ENCODE assay signal across 8 cellular contexts in the genomic region with DNA sequence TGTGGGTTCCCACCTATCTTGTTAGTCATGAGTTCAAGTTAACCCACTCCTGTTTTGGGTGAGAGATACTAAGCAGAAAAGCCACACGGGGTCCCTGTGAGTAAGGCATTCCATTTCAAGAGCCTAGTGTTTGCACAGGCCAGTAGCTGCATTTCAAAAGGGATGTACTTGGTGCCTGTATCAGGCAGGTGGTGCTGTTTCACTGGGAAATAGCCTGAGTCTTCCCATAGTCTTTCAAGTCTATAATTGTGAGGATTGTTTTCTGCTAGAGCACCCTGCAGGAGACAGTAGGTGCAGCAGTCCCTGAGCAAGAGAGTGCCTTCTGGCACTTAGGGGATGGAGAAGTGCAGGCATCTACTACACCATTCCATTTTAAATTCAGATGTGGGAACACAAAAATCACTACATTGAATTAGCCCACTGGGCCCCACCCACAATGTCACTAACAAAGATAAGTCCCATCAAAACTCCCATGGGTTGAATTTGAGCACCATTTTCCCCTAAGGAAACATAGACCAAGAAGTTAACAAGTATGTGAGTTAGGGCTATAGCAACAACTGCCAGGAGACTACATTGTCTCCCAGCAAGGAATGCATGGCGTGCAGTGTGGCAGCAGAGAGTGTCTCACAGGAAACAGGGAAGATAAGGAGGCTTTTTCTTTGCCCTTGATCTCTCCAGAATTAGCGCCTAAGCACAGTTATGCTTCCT.
DNase-seq lines count a peak whose midpoint lies in the region; ATAC-seq, FAIRE-seq and TF ChIP-seq lines count a peak whose summit lies in the region.

No MANE protein-coding gene starts in this region.

- intact Hi-C loops in left cardiac atrium (cut with DNase I): loop anchor here (2.0 to 5.0 kb wide), 2 partner anchors 86 to 88 kb away; no protein-coding TSS in a partner anchor

- H3K27ac ChIP-seq in OCI-LY3 (ENCODE audit: low read length): no peak overlapping the region

- H3K9me3 ChIP-seq in OCI-LY3 (ENCODE audit: insufficient read depth, low read length) (no peaks in the 10 kb centered on the region), adipocyte (ENCODE audit: control insufficient read depth, low read length) (no peaks in the 10 kb centered on the region)

- ATAC-seq in GM21717 (IDR thresholded peaks at IDR 0.05; ENCODE audit: unreplicated experiment): peak; percentile 82
- ATAC-seq in left cardiac atrium: peak; percentile 94

- H3K9ac ChIP-seq in OCI-LY3 (ENCODE audit: low read length): no peak overlapping the region
- no peak overlapping the region for H3K9ac ChIP-seq in adipocyte (ENCODE audit: low read length)

- no peaks in the 10 kb centered on the region for H4K20me1 ChIP-seq in OCI-LY3 (ENCODE audit: insufficient read depth, low read length)

- no peaks in the 10 kb centered on the region for H3K36me3 ChIP-seq in OCI-LY3 (replicated peaks; ENCODE audit: low read depth, low read length)
- no peaks in the 10 kb centered on the region for H3K36me3 ChIP-seq in adipocyte (ENCODE audit: control insufficient read depth, insufficient read depth, low read length, severe bottlenecking)

- DNase-seq in GM04503 (ENCODE audit: low read depth) (peak; percentile 46), HTR-8/SVneo (ENCODE audit: insufficient read length, low spot score) (peak; percentile 51), adipocyte (ENCODE audit: low read depth) (peak; percentile 60), left cardiac atrium (peak; percentile 34), retinal pigment epithelial cell (ENCODE audit: low read depth) (peak; percentile 70), cerebellar nuclear complex (lab: John Stamatoyannopoulos, UW) (no peak)

- H3K4me3 ChIP-seq in OCI-LY3 (ENCODE audit: low read length) (no peak overlapping the region), adipocyte (ENCODE audit: low read length) (no peak overlapping the region), retinal pigment epithelial cell (ENCODE audit: low read length) (no peak overlapping the region)

- H3K27me3 ChIP-seq in OCI-LY3 (ENCODE audit: low read depth, low read length): no peaks in the 10 kb centered on the region
- H3K27me3 ChIP-seq in adipocyte (replicated peaks; ENCODE audit: control insufficient read depth, insufficient read depth, low read length): peaks cover 6% of the 10 kb centered on the region

- H3K79me2 ChIP-seq in OCI-LY3 (ENCODE audit: low read length): no peaks in the 10 kb centered on the region

- no peak for FAIRE-seq in HTR-8/SVneo (lab: Jason Lieb, UNC)

- TF ChIP-seq CTCF in OCI-LY3 (IDR thresholded peaks at IDR 0.05; ENCODE audit: low read depth, low read length) (peak; percentile 70), retinal pigment epithelial cell (conservative IDR thresholded peaks at IDR 0.05; ENCODE audit: low read depth, low read length) (peak; percentile 90)

- H3K4me2 ChIP-seq in OCI-LY3 (ENCODE audit: low read length): no peak overlapping the region

- H3K4me1 ChIP-seq in OCI-LY3 (ENCODE audit: low read length) (no peaks in the 10 kb centered on the region), adipocyte (ENCODE audit: control insufficient read depth, insufficient read depth, low read length) (no peaks in the 10 kb centered on the region)

- H2AFZ ChIP-seq in OCI-LY3 (ENCODE audit: low read depth, low read length): no peak overlapping the region

Comparison
In these comparisons a context has a peak if more than half of its experiments do, and no peak if none do; other contexts are left out.
1. DNase-seq: peak in GM04503 (single experiment), HTR-8/SVneo (single experiment), adipocyte (single experiment), left cardiac atrium (single experiment) and retinal pigment epithelial cell (single experiment); none in cerebellar nuclear complex (0 of 2).